Comparison of ENCODE assay signal across 17 cellular contexts in genomic region chr1:228740991-228741390, GRCh38. TPM values are rescaled to one million over a fixed set of nuclear protein-coding genes. Genes with fewer than 3 reads are reported as not detected.
DNase-seq lines count a peak whose midpoint lies in the region; ATAC-seq and TF ChIP-seq lines count a peak whose summit lies in the region.
"Had no signal": no experiment of that assay in that cellular context is flagged by ENCODE, and none has a peak within 500 bp of the region (broad histone marks: within the 10 kb centered on the region; RNA-seq: fewer than 3 reads in every experiment).

No MANE protein-coding gene starts in this region.

- no peak for TF ChIP-seq CTCF in nephron (IDR thresholded peaks at IDR 0.05; ENCODE audit: unreplicated experiment in 3 of 3)

- peak overlapping the region in 1 of 7 donors; percentile 5 for H3K4me3 Mint-ChIP-seq in CD8-positive, alpha-beta memory T cell
- H3K4me3 Mint-ChIP-seq in nephron: peak overlapping the region in 2 of 3 experiments; percentile 0 to 3
- H3K4me3 Mint-ChIP-seq: CD4-positive, alpha-beta T cell had no signal

- no peak overlapping the region for H3K4me3 ChIP-seq in CD8-positive, alpha-beta memory T cell (ENCODE audit: low read length)
- H3K4me3 ChIP-seq: HAP-1, Peyer's patch had no signal

- peaks cover 0 to 5% of the 10 kb centered on the region in 2 donors for H3K27me3 Mint-ChIP-seq in CD8-positive, alpha-beta memory T cell
- H3K27me3 Mint-ChIP-seq in nephron (ENCODE audit: low read depth): peaks cover 4% of the 10 kb centered on the region
- H3K27me3 Mint-ChIP-seq: CD4-positive, alpha-beta T cell had no signal

- H3K9me3 ChIP-seq in CD8-positive, alpha-beta memory T cell (ENCODE audit: low read length): no peaks in the 10 kb centered on the region
- H3K9me3 ChIP-seq: HAP-1, Peyer's patch had no signal

- no peak overlapping the region for H3K27ac ChIP-seq in CD8-positive, alpha-beta memory T cell (ENCODE audit: low read depth, low read length)
- H3K27ac ChIP-seq in substantia nigra (ENCODE audit: low read depth, low read length, poor library complexity, severe bottlenecking): peak overlapping the region; percentile 23
- H3K27ac ChIP-seq: Peyer's patch had no signal

- H3K4me1 Mint-ChIP-seq in CD8-positive, alpha-beta memory T cell: peaks cover 32 to 75% (median 33%) of the 10 kb centered on the region in 3 donors
- peaks cover 42% of the 10 kb centered on the region for H3K4me1 Mint-ChIP-seq in nephron

- ATAC-seq in HG03521 (IDR thresholded peaks at IDR 0.05; ENCODE audit: unreplicated experiment): no peak

- DNase-seq in CD8-positive, alpha-beta memory T cell: no peak
- DNase-seq in globus pallidus (ENCODE audit: low spot score): peak; percentile 24
- DNase-seq in substantia nigra (lab: John Stamatoyannopoulos, UW): no peak
- DNase-seq in NCI-H526 (lab: John Stamatoyannopoulos, UW): no peak
- DNase-seq in mesenteric fat pad (ENCODE audit: low spot score): no peak
- DNase-seq in mucosa of gallbladder (ENCODE audit: low spot score): no peak
- DNase-seq: CD4-positive, alpha-beta T cell; GF-D8; NCI-H1105; NCI-H2081; NCI-H2171 treated with DMSO at 0.1 percent for 48 hours; NCI-H446; NCI-H69; Peyer's patch had no signal

- H3K9me3 Mint-ChIP-seq in CD8-positive, alpha-beta memory T cell: no peaks in the 10 kb centered on the region
- H3K9me3 Mint-ChIP-seq in nephron: no peaks in the 10 kb centered on the region
- H3K9me3 Mint-ChIP-seq: CD4-positive, alpha-beta T cell had no signal

- H3K27me3 ChIP-seq in CD8-positive, alpha-beta memory T cell (ENCODE audit: insufficient read depth, low read length, poor library complexity, severe bottlenecking): no peaks in the 10 kb centered on the region
- H3K27me3 ChIP-seq: Peyer's patch had no signal

- H3K27ac Mint-ChIP-seq in CD8-positive, alpha-beta memory T cell: peak overlapping the region in 5 of 8 donors; percentile 4 to 77 (median 43)
- peak overlapping the region; percentile 21 to 29 (median 23) for H3K27ac Mint-ChIP-seq in nephron
- H3K27ac Mint-ChIP-seq: CD4-positive, alpha-beta T cell had no signal

- CTCF ChIA-PET in CD8-positive, alpha-beta memory T cell (lab: Charles Lee): interaction anchor here (1.6 kb wide), 1 partner anchor 486 kb away, joined by 3 read pairs; no protein-coding TSS in a partner anchor

- no peaks in the 10 kb centered on the region for H3K36me3 ChIP-seq in CD8-positive, alpha-beta memory T cell (ENCODE audit: insufficient read depth, low read length)
- H3K36me3 ChIP-seq: HAP-1 had no signal

- H3K4me1 ChIP-seq in CD8-positive, alpha-beta memory T cell (ENCODE audit: insufficient read depth, low read length): no peaks in the 10 kb centered on the region

- peaks cover 11 to 26% (median 22%) of the 10 kb centered on the region in 3 donors for H3K36me3 Mint-ChIP-seq in CD8-positive, alpha-beta memory T cell
- H3K36me3 Mint-ChIP-seq in nephron (ENCODE audit: low read depth): peaks cover 62% of the 10 kb centered on the region

- POLR2A ChIA-PET in CD8-positive, alpha-beta memory T cell (lab: Charles Lee): no interaction called here

RNA-seq across cellular contexts. Expression of gene RHOU, which starts 5.7 kb away (rescaled TPM):
- under 1 TPM; 0.64 to 0.88 TPM for total RNA-seq in CD8-positive, alpha-beta memory T cell
- 2.3 TPM for polyA plus RNA-seq in CD8-positive, alpha-beta memory T cell
- total RNA-seq in mesenteric fat pad: 29.5 TPM
- 80.4 TPM for total RNA-seq in mucosa of gallbladder

Comparison
In these comparisons a context has a peak if more than half of its experiments do, and no peak if none do; other contexts are left out.
1. RNA of gene RHOU, which starts 5.7 kb away (total RNA-seq): 80.4 TPM in mucosa of gallbladder (single experiment) and 29.5 TPM in mesenteric fat pad (single experiment); 0.64 to 0.88 TPM in CD8-positive, alpha-beta memory T cell; every median in the first group is over 10 times any median in the second.